25 cellular contexts compared by ENCODE assay signal in genomic region chr4:139869810-139870209, GRCh38.
"Had no signal": no experiment of that assay in that cellular context is flagged by ENCODE, and none has a peak within 500 bp of the region (broad histone marks: within the 10 kb centered on the region; RNA-seq: fewer than 3 reads in every experiment).

No MANE protein-coding gene starts in this region.

- DNase-seq: naive thymus-derived CD8-positive, alpha-beta T cell; nephron progenitor cell; occipital lobe; ovary; posterior cingulate gyrus; psoas muscle; right cardiac atrium; right lobe of liver; sigmoid colon; small intestine; stimulated activated CD4-positive, alpha-beta T cell treated with anti-CD3 and anti-CD28 coated beads, Interleukin-15, amount 100 ng/mL, for 24 hours; stimulated activated CD4-positive, alpha-beta T cell treated with anti-CD3 and anti-CD28 coated beads, Interleukin-2, amount 100 ng/mL, for 24 hours; stimulated activated CD4-positive, alpha-beta T cell treated with anti-CD3 and anti-CD28 coated beads, Interleukin-2, amount 100 ng/mL, for 48 hours; stimulated activated CD4-positive, alpha-beta T cell treated with anti-CD3 and anti-CD28 coated beads, Interleukin-4, amount 100 ng/mL, for 24 hours; stimulated activated naive B cell treated with anti-CD40 and anti-IgM and Interleukin-4, amounts not matched to agents 10 μg/mL and 1 μg/mL and 100 μg/mL, for 72 hours; stimulated activated naive CD4-positive, alpha-beta T cell treated with Interleukin-2 at 50 U/mL for 16 hours; stomach; thyroid gland; upper lobe of left lung; uterus had no signal

- H3K27me3 ChIP-seq: ovary, right lobe of liver, sigmoid colon, stomach, thyroid gland, tibial nerve, upper lobe of left lung, uterus had no signal

- ATAC-seq: naive thymus-derived CD8-positive, alpha-beta T cell; natural killer cell treated with Interleukin-12 subunit alpha and Interleukin-12 subunit beta and Interleukin-15 and Interleukin-18, amount 100 ng/mL, for 72 hours; psoas muscle; right cardiac atrium; right lobe of liver; stimulated activated effector memory CD8-positive, alpha-beta T cell treated with anti-CD3 and anti-CD28 coated beads, Interleukin-12 subunit alpha, Interleukin-12 subunit beta, amount 100 ng/mL, for 72 hours; stimulated activated naive B cell treated with anti-CD40 and anti-IgM and Interleukin-4, amounts not matched to agents 10 μg/mL and 1 μg/mL and 100 μg/mL, for 72 hours had no signal

- H3K4me1 ChIP-seq: parathyroid adenoma, psoas muscle, right lobe of liver, stomach, thyroid gland, uterus had no signal

- H3K36me3 ChIP-seq: ovary, right lobe of liver, sigmoid colon, stomach, thoracic aorta, thyroid gland, tibial nerve, upper lobe of left lung, uterus had no signal

- H3K9me3 ChIP-seq: ovary, psoas muscle, right lobe of liver, sigmoid colon, stomach, thoracic aorta, thyroid gland, tibial nerve, upper lobe of left lung, uterus had no signal

- H3K27ac ChIP-seq: ovary, parathyroid adenoma, psoas muscle, right lobe of liver, sigmoid colon, stomach, thoracic aorta, thyroid gland, tibial nerve, upper lobe of left lung, uterus had no signal

- FAIRE-seq: small intestine had no signal

- H3K4me3 ChIP-seq: ovary, psoas muscle, right lobe of liver, sigmoid colon, stomach, thoracic aorta, thyroid gland, tibial nerve, upper lobe of left lung, uterus had no signal
